In genomic region chr13:27918041-27918917, GRCh38 we compare ENCODE assay signal across 19 cellular contexts. TPM values are rescaled to one million over a fixed set of nuclear protein-coding genes. Genes with fewer than 3 reads are reported as not detected.
DNase-seq lines count a peak whose midpoint lies in the region; ATAC-seq, FAIRE-seq and TF ChIP-seq lines count a peak whose summit lies in the region.
"Had no signal": no experiment of that assay in that cellular context is flagged by ENCODE, and none has a peak within 500 bp of the region (broad histone marks: within the 10 kb centered on the region; RNA-seq: fewer than 3 reads in every experiment).

No MANE protein-coding gene starts in this region.

- peak overlapping the region; percentile 42; the same call in 1 of the 2 replicates for H3K4me2 ChIP-seq in GM12878 (ENCODE audit: control insufficient read depth, insufficient read depth)

- H3K4me1 Mint-ChIP-seq in stimulated activated naive CD8-positive, alpha-beta T cell treated with anti-CD3 and anti-CD28 coated beads, Interleukin-15, Interleukin-2, amounts not matched to agents 100 ng/mL and 50 ng/mL, for 24 hours (ENCODE audit: low read depth) = peaks cover 36% of the 10 kb centered on the region
- peaks cover 8% of the 10 kb centered on the region for H3K4me1 Mint-ChIP-seq in type B pancreatic cell (ENCODE audit: unreplicated experiment)

- H3K79me2 ChIP-seq in GM12878 (ENCODE audit: control insufficient read depth, insufficient read depth, low read length) = no peaks in the 10 kb centered on the region

- no peak overlapping the region for H3K9ac ChIP-seq in GM12878 (ENCODE audit: control insufficient read depth, insufficient read depth, low read length)

- no peak for TF ChIP-seq CTCF in GM12878 (IDR thresholded peaks at IDR 0.05 in 2 of 3, conservative IDR thresholded peaks at IDR 0.05 in 1 of 3; ENCODE audit: control insufficient read depth in 2 of 3, extremely low read depth in 1 of 3, insufficient read depth in 1 of 3, low read depth in 3 of 3, low read length in 3 of 3)
- no peak for TF ChIP-seq CTCF in type B pancreatic cell (conservative IDR thresholded peaks at IDR 0.05)

- RAD21 ChIA-PET in GM12878 (lab: Charles Lee; ENCODE audit: unreplicated experiment) = interaction anchor here (0.9 kb wide), 1 partner anchor 41 kb away, joined by 3 read pairs; no protein-coding TSS in a partner anchor

- CTCF ChIA-PET in GM12878 (lab: Yijun Ruan, JAX) = interaction anchor here (1.3 kb wide), 1 partner anchor 35 kb away, joined by 5 read pairs; no protein-coding TSS in a partner anchor

- FAIRE-seq in GM12878 (lab: Jason Lieb, UNC) = no peak
- FAIRE-seq: bronchial epithelial cell had no signal

- no TSS peak for BruUV-seq in GM12878 (replicated peaks; lab: Mats Ljungman, UMichigan)

- POLR2A ChIA-PET in GM12878 (lab: Charles Lee) = no interaction called here

- H3K4me3 Mint-ChIP-seq in stimulated activated naive CD8-positive, alpha-beta T cell treated with anti-CD3 and anti-CD28 coated beads, Interleukin-15, Interleukin-2, amounts not matched to agents 100 ng/mL and 50 ng/mL, for 24 hours = peak overlapping the region; percentile 52
- peak overlapping the region; percentile 78 for H3K4me3 Mint-ChIP-seq in type B pancreatic cell

- no peak for TF ChIP-seq EP300 in GM12878 (IDR thresholded peaks at IDR 0.05; ENCODE audit: borderline replicate concordance in 1 of 2, control insufficient read depth in 1 of 2, low read depth in 2 of 2, low read length in 2 of 2)

- H3K4me3 ChIP-seq in GM12878 (no peak overlapping the region), muscle layer of duodenum (ENCODE audit: low read depth in 1 of 2, low read length in 2 of 2) (peak overlapping the region in 1 of 2 donors; percentile 26)
- H3K4me3 ChIP-seq: lower lobe of right lung had no signal

- H3K9me3 ChIP-seq in GM12878 (replicated peaks; ENCODE audit: control insufficient read depth, insufficient read depth, low read length) = peaks cover 2% of the 10 kb centered on the region; the same call in 1 of the 3 replicates
- H3K9me3 ChIP-seq in muscle layer of duodenum (ENCODE audit: control insufficient read depth in 1 of 2, low read length in 2 of 2) = no peaks in the 10 kb centered on the region
- H3K9me3 ChIP-seq: lower lobe of right lung had no signal

- no peak for ATAC-seq in stimulated activated naive CD8-positive, alpha-beta T cell treated with anti-CD3 and anti-CD28 coated beads, Interleukin-15, Interleukin-2, amounts not matched to agents 100 U/mL and 50 U/mL, for 24 hours
- ATAC-seq in GM12878 (peak; percentile 57), GM19035 (IDR thresholded peaks at IDR 0.05; ENCODE audit: unreplicated experiment) (no peak)
- ATAC-seq: lower lobe of right lung had no signal

- in situ Hi-C loops in GM12878 (cut with MboI) = no loop called here

- no peaks in the 10 kb centered on the region for H3K9me3 Mint-ChIP-seq in stimulated activated naive CD8-positive, alpha-beta T cell treated with anti-CD3 and anti-CD28 coated beads, Interleukin-15, Interleukin-2, amounts not matched to agents 100 ng/mL and 50 ng/mL, for 24 hours
- no peaks in the 10 kb centered on the region for H3K9me3 Mint-ChIP-seq in type B pancreatic cell

- H3K27me3 Mint-ChIP-seq in stimulated activated naive CD8-positive, alpha-beta T cell treated with anti-CD3 and anti-CD28 coated beads, Interleukin-15, Interleukin-2, amounts not matched to agents 100 ng/mL and 50 ng/mL, for 24 hours = peaks cover 78% of the 10 kb centered on the region
- H3K27me3 Mint-ChIP-seq in type B pancreatic cell = peaks cover 91% of the 10 kb centered on the region

- SMC1A ChIA-PET in GM12878 (lab: Charles Lee; ENCODE audit: uncharacterized antibody, unreplicated experiment) = no interaction called here

- H3K36me3 ChIP-seq in GM12878 (ENCODE audit: control insufficient read depth in 2 of 2, insufficient read depth in 2 of 2, low read length in 1 of 2) (no peaks in the 10 kb centered on the region), muscle layer of duodenum (ENCODE audit: control insufficient read depth in 1 of 2, insufficient read depth in 2 of 2, low read length in 2 of 2) (no peaks in the 10 kb centered on the region)
- H3K36me3 ChIP-seq: lower lobe of right lung had no signal

- no peak overlapping the region for H3K27ac ChIP-seq in GM12878 (ENCODE audit: control insufficient read depth, insufficient read depth)
- peak overlapping the region; percentile 71 for H3K27ac ChIP-seq in muscle layer of duodenum (ENCODE audit: low read length)
- H3K27ac ChIP-seq: lower lobe of right lung had no signal

- TF ChIP-seq POLR2A in GM12878 (IDR thresholded peaks at IDR 0.05; ENCODE audit: low read depth, low read length) = no peak

- intact Hi-C loops in GM12878 (cut with micrococcal nuclease; ENCODE audit: unreplicated experiment) = no loop called here

- no peaks in the 10 kb centered on the region for H3K4me1 ChIP-seq in GM12878 (ENCODE audit: control insufficient read depth, insufficient read depth, low read length)
- peaks cover 0 to 41% of the 10 kb centered on the region in 2 donors for H3K4me1 ChIP-seq in muscle layer of duodenum (ENCODE audit: control insufficient read depth in 1 of 2, insufficient read depth in 2 of 2, low read length in 2 of 2)

- H3K27me3 ChIP-seq in GM12878 (replicated peaks in 1 of 2; ENCODE audit: control insufficient read depth in 2 of 2, insufficient read depth in 2 of 2, low read length in 1 of 2) (peaks cover 18 to 38% of the 10 kb centered on the region in 2 experiments), muscle layer of duodenum (ENCODE audit: low read depth, low read length) (peaks cover 58% of the 10 kb centered on the region)

- TF ChIP-seq RAD21 in GM12878 (IDR thresholded peaks at IDR 0.05; ENCODE audit: insufficient read depth, low read depth, low read length) = no peak

- no peaks in the 10 kb centered on the region for H3K36me3 Mint-ChIP-seq in stimulated activated naive CD8-positive, alpha-beta T cell treated with anti-CD3 and anti-CD28 coated beads, Interleukin-15, Interleukin-2, amounts not matched to agents 100 ng/mL and 50 ng/mL, for 24 hours (ENCODE audit: low read depth)
- no peaks in the 10 kb centered on the region for H3K36me3 Mint-ChIP-seq in type B pancreatic cell

- peak overlapping the region; percentile 36 for H3K27ac Mint-ChIP-seq in stimulated activated naive CD8-positive, alpha-beta T cell treated with anti-CD3 and anti-CD28 coated beads, Interleukin-15, Interleukin-2, amounts not matched to agents 100 ng/mL and 50 ng/mL, for 24 hours
- peak overlapping the region; percentile 71 for H3K27ac Mint-ChIP-seq in type B pancreatic cell

- H4K20me1 ChIP-seq in GM12878 (ENCODE audit: control insufficient read depth, insufficient read depth) = no peaks in the 10 kb centered on the region

- no peak for DNase-seq in stimulated activated naive CD8-positive, alpha-beta T cell treated with anti-CD3 and anti-CD28 coated beads, Interleukin-15, Interleukin-2, amounts not matched to agents 100 U/mL and 50 U/mL, for 24 hours
- DNase-seq in GM12878 (ENCODE audit: low read depth, low spot score) = no peak
- DNase-seq in type B pancreatic cell (ENCODE audit: extremely low spot score, unreplicated experiment) = no peak
- DNase-seq in SKM-1 (lab: John Stamatoyannopoulos, UW; ENCODE audit: unreplicated experiment) = no peak
- DNase-seq in NCI-H524 treated with DMSO at 0.1 percent for 48 hours (lab: John Stamatoyannopoulos, UW) = no peak
- DNase-seq: GDM1; hippocampal formation; KBM-7; lower lobe of right lung; NCI-H1436; stimulated activated CD4-positive, alpha-beta T cell treated with anti-CD3 and anti-CD28 coated beads, Interleukin-4, amount 100 ng/mL, for 4 hours had no signal

- no peak overlapping the region for H2AFZ ChIP-seq in GM12878 (ENCODE audit: control insufficient read depth, low read depth, low read length)

- WGBS in GM12878 (ENCODE audit: insufficient coverage, insufficient replicate concordance, low lambda C conversion rate, missing lambda C conversion rate) = 18% methylated on average over 36 of the region's 46 CpGs

TF ChIP-seq in GM12878, 131 proteins besides CTCF, POLR2A, EP300 and RAD21 (continues in another document):
- TF ChIP-seq NR2F1 (conservative IDR thresholded peaks at IDR 0.05) = peak; percentile 17; the same call in 1 of the 2 replicates

RNA-seq across cellular contexts. Expression of gene PDX1, which starts 1.5 kb away (rescaled TPM):
- total RNA-seq in GM12878 (2013; cell fraction: nucleolus; rRNA removed) = not detected in 2 replicates
- total RNA-seq in GM12878 (2014; rRNA removed) (not detected in 2 replicates), GM12878 (2014; rRNA removed; fragmentation: Illumina TruSeq; extraction: Trizol) (not detected in 2 replicates), GM12878 (2021) (not detected in 2 replicates), type B pancreatic cell (ENCODE audit: low replicate concordance) (7.1 and 16.2 TPM in 2 replicates)
- polyA plus RNA-seq in GM12878 (2011; ENCODE audit: low read depth) = not detected
- polyA plus RNA-seq in GM12878 (2011; rRNA removed) (0.03 and 0.09 TPM in 2 replicates), GM12878 (2014; fragmentation: Illumina TruSeq; extraction: Trizol) (not detected in 2 replicates), GM12878 (2014; fragmentation: Nextera tagmentation; extraction: Ambion mirVana) (under 1 TPM in 1 of 2 experiments, not detected in 1; 0.02 TPM), GM12878 (2014; rRNA removed) (not detected in 2 replicates), GM12878 (2016; fragmentation: Nextera tagmentation; extraction: Ambion mirVana) (not detected)
- polyA plus RNA-seq in GM12878 (2011; cell fraction: cytosol; rRNA removed) = 0.03 TPM in 1 of 2 replicates, not detected in the other
- 0.07 TPM in 1 of 2 replicates, not detected in the other for polyA plus RNA-seq in GM12878 (2011; cell fraction: nucleus; rRNA removed)
- 0.06 and 0.08 TPM in 2 replicates for polyA plus RNA-seq in GM12878 (2012)
- not detected in 2 replicates for polyA minus RNA-seq in GM12878 (2011; rRNA and poly(A)+ RNA removed)
- not detected in 2 replicates for polyA minus RNA-seq in GM12878 (2011; cell fraction: cytosol; rRNA and poly(A)+ RNA removed)
- not detected in 2 replicates for polyA minus RNA-seq in GM12878 (2011; cell fraction: nucleus; rRNA and poly(A)+ RNA removed)
- total RNA-seq: bronchial epithelial cell, epithelial cell of proximal tubule, lower lobe of right lung, pulmonary artery endothelial cell, RPMI7951 had no signal
- polyA plus RNA-seq: BJ had no signal

RNA-seq across cellular contexts. Expression of gene CDX2, which starts 50.8 kb away (rescaled TPM):
- not detected in 2 replicates for total RNA-seq in GM12878 (2013; cell fraction: nucleolus; rRNA removed)
- total RNA-seq in GM12878 (2014; rRNA removed) = not detected in 2 replicates
- total RNA-seq in GM12878 (2014; rRNA removed; fragmentation: Illumina TruSeq; extraction: Trizol) = not detected in 2 replicates
- 0.15 TPM in 1 of 2 replicates, not detected in the other for total RNA-seq in GM12878 (2021)
- polyA plus RNA-seq in GM12878 (2011; ENCODE audit: low read depth) = not detected
- not detected in 2 replicates for polyA plus RNA-seq in GM12878 (2011; rRNA removed)
- polyA plus RNA-seq in GM12878 (2011; cell fraction: cytosol; rRNA removed) = not detected in 2 replicates
- not detected in 2 replicates for polyA plus RNA-seq in GM12878 (2011; cell fraction: nucleus; rRNA removed)
- polyA plus RNA-seq in GM12878 (2012) = not detected in 2 replicates
- not detected in 2 replicates for polyA plus RNA-seq in GM12878 (2014; fragmentation: Illumina TruSeq; extraction: Trizol)
- not detected for polyA plus RNA-seq in GM12878 (2014; fragmentation: Nextera tagmentation; extraction: Ambion mirVana)
- not detected in 2 replicates for polyA plus RNA-seq in GM12878 (2014; rRNA removed)
- not detected for polyA plus RNA-seq in GM12878 (2016; fragmentation: Nextera tagmentation; extraction: Ambion mirVana)
- polyA minus RNA-seq in GM12878 (2011; rRNA and poly(A)+ RNA removed) = not detected in 2 replicates
- not detected in 2 replicates for polyA minus RNA-seq in GM12878 (2011; cell fraction: cytosol; rRNA and poly(A)+ RNA removed)
- 0.10 TPM in 1 of 2 replicates, not detected in the other for polyA minus RNA-seq in GM12878 (2011; cell fraction: nucleus; rRNA and poly(A)+ RNA removed)
- total RNA-seq in type B pancreatic cell (ENCODE audit: low replicate concordance) = 11.3 and 31.8 TPM in 2 replicates
- total RNA-seq: bronchial epithelial cell, epithelial cell of proximal tubule, lower lobe of right lung, pulmonary artery endothelial cell, RPMI7951 had no signal
- polyA plus RNA-seq: BJ had no signal

Comparison
In these comparisons a context has a peak if more than half of its experiments do, and no peak if none do; other contexts are left out.
1. RNA of gene CDX2, which starts 50.8 kb away (total RNA-seq): 11.3 to 31.8 TPM in type B pancreatic cell; 0.15 TPM in GM12878; every median in the first group is over 10 times any median in the second.